8 cellular contexts compared by ENCODE assay signal in the genomic region with DNA sequence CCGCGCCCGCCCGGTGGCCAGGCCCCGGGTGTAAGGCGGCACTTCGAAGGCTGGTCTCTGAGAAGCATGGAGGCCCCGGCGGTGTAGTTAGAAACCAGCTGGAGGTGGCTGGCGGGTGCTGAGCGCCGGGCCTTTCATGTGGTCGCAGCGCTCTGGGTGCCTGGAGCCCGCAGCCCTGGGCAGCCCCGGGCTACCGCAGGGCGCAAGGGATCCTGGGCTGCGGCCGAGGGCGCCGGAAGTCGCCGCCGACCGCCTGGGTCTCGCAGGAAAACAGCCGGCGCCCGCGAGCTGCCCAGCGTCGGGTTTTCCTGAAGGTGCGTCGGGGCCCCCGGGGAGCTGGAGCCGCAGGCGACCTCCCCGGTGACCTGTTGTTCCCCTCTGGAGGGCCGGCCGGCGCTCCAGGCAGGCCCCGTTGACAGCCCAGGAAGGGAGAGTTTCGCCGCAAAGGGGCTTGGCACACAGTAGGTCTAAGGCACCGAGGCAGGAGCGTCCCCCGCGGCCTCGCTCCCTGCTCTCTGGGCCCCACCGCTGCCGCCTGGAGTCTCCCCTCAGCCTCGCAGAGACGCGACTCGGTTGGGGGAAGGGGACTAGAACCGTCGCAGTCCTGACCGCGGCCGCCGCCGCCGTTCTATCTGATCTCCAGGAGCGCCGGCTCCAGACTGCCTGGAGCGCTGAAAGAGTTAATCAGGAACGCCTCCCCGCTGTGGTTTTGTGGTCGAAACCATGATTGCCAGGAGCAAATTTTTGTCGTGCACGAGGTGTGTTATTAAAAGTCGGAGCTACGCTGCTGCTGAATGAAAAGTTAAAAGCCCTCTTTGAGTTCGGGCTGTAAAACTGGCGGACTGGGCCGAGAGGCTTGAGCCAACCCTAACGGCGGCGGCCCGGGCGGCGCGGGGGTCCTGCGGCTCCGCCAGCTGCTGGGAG. TPM values are rescaled to one million over a fixed set of nuclear protein-coding genes. Genes with fewer than 3 reads are reported as not detected.
DNase-seq lines count a peak whose midpoint lies in the region; ATAC-seq and TF ChIP-seq lines count a peak whose summit lies in the region.

No MANE protein-coding gene starts in this region.

- CTCF ChIA-PET in A673 (lab: Charles Lee) = interaction anchor here (1.5 kb wide), 1 partner anchor 69 kb away, joined by 3 read pairs; no protein-coding TSS in a partner anchor

- H3K36me3 ChIP-seq in A673 (ENCODE audit: insufficient read depth, low read length, poor library complexity, severe bottlenecking) = no peaks in the 10 kb centered on the region

- H3K9me3 ChIP-seq in A673 (ENCODE audit: low read depth, low read length, poor library complexity, severe bottlenecking) = no peaks in the 10 kb centered on the region

- H3K27ac ChIP-seq in A673 (ENCODE audit: low read depth, low read length, poor library complexity, severe bottlenecking) = no peak overlapping the region

- intact Hi-C loops in A673 (cut with micrococcal nuclease; ENCODE audit: unreplicated experiment) = no loop called here

- H3K27me3 ChIP-seq in A673 (replicated peaks; ENCODE audit: insufficient read depth, low read depth, low read length, poor library complexity) = no peaks in the 10 kb centered on the region

- H3K4me3 ChIP-seq in A673 (ENCODE audit: low read depth, low read length, poor library complexity, severe bottlenecking) = peak overlapping the region; percentile 38

- DNase-seq in A673 (ENCODE audit: low spot score) (peak; percentile 72), KG1 (lab: John Stamatoyannopoulos, UW) (peak; percentile 19), cerebellum (ENCODE audit: low spot score) (peak; percentile 24), left kidney (ENCODE audit: low read depth, low spot score) (peak; percentile 76)
- DNase-seq in activated CD4-positive, CD25-positive, alpha-beta regulatory T cell treated with anti-CD3 and anti-CD28 coated beads, Interleukin-2, amount 50 U/mL, for 72 hours = peak; percentile 76
- DNase-seq in stimulated activated CD4-positive, alpha-beta T cell treated with anti-CD3 and anti-CD28 coated beads, Interleukin-4, amount 100 ng/mL, for 48 hours (ENCODE audit: low read depth in 2 of 2) = peak; percentile 68 to 74

- BruUV-seq in A673 (replicated peaks; lab: Mats Ljungman, UMichigan) = no TSS peak

- POLR2A ChIA-PET in A673 (lab: Charles Lee; ENCODE audit: low non-redundant PET) = no interaction called here

- peak; percentile 65 for ATAC-seq in GM19023 (IDR thresholded peaks at IDR 0.05; ENCODE audit: unreplicated experiment)
- no peak for ATAC-seq in HG02938 (IDR thresholded peaks at IDR 0.05; ENCODE audit: unreplicated experiment)

- H3K4me1 ChIP-seq in A673 (ENCODE audit: insufficient read depth, low read length, poor library complexity, severe bottlenecking) = peaks cover 31% of the 10 kb centered on the region

- TF ChIP-seq CTCF in A673 (conservative IDR thresholded peaks at IDR 0.05; ENCODE audit: low read depth, low read length) = no peak

RNA-seq across cellular contexts. Expression of gene GRHL3, which starts 2.8 kb away (rescaled TPM):
- 0.20 TPM in 1 of 2 replicates, not detected in the other for total RNA-seq in A673 (2021)
- 1.2 TPM for total RNA-seq in cerebellum

Comparison
In these comparisons a context has a peak if more than half of its experiments do, and no peak if none do; other contexts are left out.
1. DNase-seq: peak in every context shown above with its lines; median percentile 76 in activated CD4-positive, CD25-positive, alpha-beta regulatory T cell treated with anti-CD3 and anti-CD28 coated beads, Interleukin-2, amount 50 U/mL, for 72 hours; 76 in left kidney; 72 in A673; 71 in stimulated activated CD4-positive, alpha-beta T cell treated with anti-CD3 and anti-CD28 coated beads, Interleukin-4, amount 100 ng/mL, for 48 hours; 24 in cerebellum; 19 in KG1.